In the genomic region with DNA sequence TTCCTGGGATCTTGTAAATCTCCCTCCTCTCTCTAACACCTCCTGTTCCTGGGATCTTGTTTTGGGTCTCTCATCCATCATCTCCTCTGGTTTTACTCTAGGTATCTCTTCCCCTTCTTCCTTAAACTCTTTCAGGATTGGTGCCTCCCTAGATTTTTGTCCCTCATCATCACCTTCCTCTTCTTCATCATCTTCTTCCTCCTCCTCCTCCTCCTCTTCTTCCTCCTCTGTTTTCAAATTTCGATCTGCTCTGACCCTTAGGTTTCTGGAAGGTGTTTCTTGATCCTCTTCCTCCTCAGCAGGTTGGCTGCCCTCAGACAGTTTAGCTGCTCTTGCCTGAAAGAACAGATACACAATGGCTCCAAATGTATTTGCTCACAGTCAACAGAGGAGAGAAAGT, we compare ENCODE assay signal across 1 cellular context.
TF ChIP-seq lines count a peak whose summit lies in the region.

No MANE protein-coding gene starts in this region.

TF ChIP-seq in HEK293T, 16 proteins besides CTCF, POLR2A, EP300 and RAD21:
- TF ChIP-seq SUZ12 (IDR thresholded peaks at IDR 0.05): no peak
- TF ChIP-seq LEF1 (IDR thresholded peaks at IDR 0.05; ENCODE audit: borderline replicate concordance): no peak
- no peak for TF ChIP-seq FOXK2 (IDR thresholded peaks at IDR 0.05)
- TF ChIP-seq L3MBTL2 (conservative IDR thresholded peaks at IDR 0.05): no peak
TF ChIP-seq in HEK293T: peak in this region for 0.
